In the genomic region with DNA sequence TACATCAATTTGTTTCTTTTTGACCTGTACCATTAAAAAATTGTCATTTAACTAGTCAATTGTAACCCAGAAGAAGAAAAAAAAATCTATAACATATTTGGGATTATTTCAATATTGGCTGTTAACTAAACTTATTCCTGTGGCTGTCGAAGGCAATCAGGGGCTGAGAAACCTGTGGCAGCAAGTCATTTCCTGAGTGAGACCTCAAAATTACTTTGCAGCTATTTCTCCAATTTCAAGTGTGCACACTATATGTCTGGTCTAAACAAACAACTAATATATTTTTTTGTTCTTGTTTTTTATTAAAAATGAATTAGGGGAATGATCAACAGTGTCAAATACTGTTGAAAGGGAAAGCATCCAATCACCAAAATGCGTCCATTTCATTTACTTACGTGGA, we compare ENCODE assay signal across 9 cellular contexts.
"Had no signal": no experiment of that assay in that cellular context is flagged by ENCODE, and none has a peak within 500 bp of the region (broad histone marks: within the 10 kb centered on the region; RNA-seq: fewer than 3 reads in every experiment).

No MANE protein-coding gene starts in this region.

- H3K9ac ChIP-seq: GM23248 had no signal

- H3K4me2 ChIP-seq: GM23338 had no signal

- H2AFZ ChIP-seq: GM23248, GM23338 had no signal

- H3K4me1 ChIP-seq: HAP-1 had no signal

- H3K27ac ChIP-seq: GM23248 had no signal

- ATAC-seq: GM23338, HCT116 had no signal

- H3K36me3 ChIP-seq: HAP-1 had no signal

- DNase-seq: GM23248, GOT3, H7, H9, HCEC 1CT, HFFc6 had no signal

- H3K4me3 ChIP-seq: GM23248, GM23338, HAP-1 had no signal

- H3K9me3 ChIP-seq: HAP-1 had no signal
